Comparison of ENCODE assay signal across 27 cellular contexts in the genomic region with DNA sequence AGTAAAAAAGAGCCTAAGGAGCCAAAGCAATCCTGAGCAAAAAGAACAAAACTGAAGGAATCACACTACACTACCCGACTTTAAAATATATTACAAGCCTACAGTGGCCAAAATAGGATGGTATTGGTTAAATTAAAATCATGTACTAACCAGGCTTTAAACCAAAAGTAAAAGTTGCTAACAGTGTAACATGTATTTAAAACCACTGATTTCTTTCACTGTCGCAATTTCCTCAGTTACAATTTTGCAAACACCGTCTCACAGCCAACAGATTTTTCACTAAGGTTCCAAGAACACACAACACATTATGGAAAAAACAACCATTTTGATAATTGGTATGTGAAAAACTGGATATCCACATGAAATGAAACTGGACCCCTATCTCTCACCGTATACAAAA.
DNase-seq lines count a peak whose midpoint lies in the region; ATAC-seq and TF ChIP-seq lines count a peak whose summit lies in the region.
"Had no signal": no experiment of that assay in that cellular context is flagged by ENCODE, and none has a peak within 500 bp of the region (broad histone marks: within the 10 kb centered on the region; RNA-seq: fewer than 3 reads in every experiment).

No MANE protein-coding gene starts in this region.

- H3K27ac Mint-ChIP-seq in activated naive CD8-positive, alpha-beta T cell = peak overlapping the region; percentile 8
- H3K27ac Mint-ChIP-seq in activated naive CD8-positive, alpha-beta T cell treated with anti-CD3 and anti-CD28 coated beads for 36 hours = no peak overlapping the region
- peak overlapping the region; percentile 17 for H3K27ac Mint-ChIP-seq in chondrocyte (ENCODE audit: unreplicated experiment)
- no peak overlapping the region for H3K27ac Mint-ChIP-seq in stimulated activated effector memory CD8-positive, alpha-beta T cell treated with anti-CD3 and anti-CD28 coated beads, Interleukin-12 subunit alpha, Interleukin-12 subunit beta, amount 100 ng/mL, for 72 hours
- H3K27ac Mint-ChIP-seq: activated naive CD4-positive, alpha-beta T cell treated with anti-CD3 and anti-CD28 coated beads for 36 hours; brain had no signal

- no peak for DNase-seq in activated naive CD8-positive, alpha-beta T cell treated with anti-CD3 and anti-CD28 coated beads for 36 hours
- DNase-seq in NOMO-1 treated with dmso at 0.1 percent for 144 hours (lab: John Stamatoyannopoulos, UW; ENCODE audit: unreplicated experiment) (peak; percentile 67), chondrocyte (ENCODE audit: low spot score) (no peak), GM19240 (ENCODE audit: insufficient read length, low spot score) (no peak)
- DNase-seq in stimulated activated effector memory CD8-positive, alpha-beta T cell treated with anti-CD3 and anti-CD28 coated beads, Interleukin-12 subunit alpha, Interleukin-12 subunit beta, amount 100 ng/mL, for 72 hours (ENCODE audit: low spot score in 2 of 2) = no peak
- no peak for DNase-seq in effector CD8-positive, alpha-beta T cell (lab: John Stamatoyannopoulos, UW)
- DNase-seq: activated CD4-positive, alpha-beta T cell treated with anti-CD3 and anti-CD28 coated beads, Interleukin-2, amount 50 U/mL, for 1 hour; activated naive CD4-positive, alpha-beta T cell treated with anti-CD3 and anti-CD28 coated beads for 36 hours; C1 segment of cervical spinal cord; cortex of kidney; DMS153; IMR-90; lower lobe of right lung; NCI-H1694; NCI-H2171 treated with DMSO at 0.1 percent for 48 hours; NCI-H526; nucleus accumbens; PC-9; SIG-M5; spleen; stimulated activated CD4-positive, alpha-beta T cell treated with anti-CD3 and anti-CD28 coated beads, Interleukin-4, amount 100 ng/mL, for 24 hours; T-helper 2 cell; uterus had no signal

- TF ChIP-seq CTCF in chondrocyte (IDR thresholded peaks at IDR 0.05) = no peak

- H3K27me3 Mint-ChIP-seq in activated naive CD8-positive, alpha-beta T cell = no peaks in the 10 kb centered on the region
- no peaks in the 10 kb centered on the region for H3K27me3 Mint-ChIP-seq in activated naive CD8-positive, alpha-beta T cell treated with anti-CD3 and anti-CD28 coated beads for 36 hours
- no peaks in the 10 kb centered on the region for H3K27me3 Mint-ChIP-seq in chondrocyte (ENCODE audit: low read depth)
- H3K27me3 Mint-ChIP-seq: brain had no signal

- H3K9me3 Mint-ChIP-seq in activated naive CD8-positive, alpha-beta T cell (ENCODE audit: low read depth) = peaks cover 6% of the 10 kb centered on the region
- peaks cover 35% of the 10 kb centered on the region for H3K9me3 Mint-ChIP-seq in activated naive CD8-positive, alpha-beta T cell treated with anti-CD3 and anti-CD28 coated beads for 36 hours
- peaks cover 23% of the 10 kb centered on the region for H3K9me3 Mint-ChIP-seq in chondrocyte (ENCODE audit: low read depth)
- H3K9me3 Mint-ChIP-seq in stimulated activated effector memory CD8-positive, alpha-beta T cell treated with anti-CD3 and anti-CD28 coated beads, Interleukin-12 subunit alpha, Interleukin-12 subunit beta, amount 100 ng/mL, for 72 hours = peaks cover 3% of the 10 kb centered on the region

- peaks cover 49% of the 10 kb centered on the region for H3K4me1 Mint-ChIP-seq in activated naive CD8-positive, alpha-beta T cell (ENCODE audit: low read depth)
- peaks cover 43% of the 10 kb centered on the region for H3K4me1 Mint-ChIP-seq in activated naive CD8-positive, alpha-beta T cell treated with anti-CD3 and anti-CD28 coated beads for 36 hours
- peaks cover 39% of the 10 kb centered on the region for H3K4me1 Mint-ChIP-seq in chondrocyte (ENCODE audit: low read depth)
- H3K4me1 Mint-ChIP-seq in stimulated activated effector memory CD8-positive, alpha-beta T cell treated with anti-CD3 and anti-CD28 coated beads, Interleukin-12 subunit alpha, Interleukin-12 subunit beta, amount 100 ng/mL, for 72 hours = peaks cover 47% of the 10 kb centered on the region

- no peak overlapping the region for H3K4me3 Mint-ChIP-seq in activated naive CD8-positive, alpha-beta T cell
- no peak overlapping the region for H3K4me3 Mint-ChIP-seq in activated naive CD8-positive, alpha-beta T cell treated with anti-CD3 and anti-CD28 coated beads for 36 hours
- H3K4me3 Mint-ChIP-seq in chondrocyte (ENCODE audit: unreplicated experiment) = no peak overlapping the region
- peak overlapping the region; percentile 24 for H3K4me3 Mint-ChIP-seq in stimulated activated effector memory CD8-positive, alpha-beta T cell treated with anti-CD3 and anti-CD28 coated beads, Interleukin-12 subunit alpha, Interleukin-12 subunit beta, amount 100 ng/mL, for 72 hours
- H3K4me3 Mint-ChIP-seq: activated naive CD4-positive, alpha-beta T cell treated with anti-CD3 and anti-CD28 coated beads for 36 hours; brain had no signal

- ATAC-seq in stimulated activated effector memory CD8-positive, alpha-beta T cell treated with anti-CD3 and anti-CD28 coated beads, Interleukin-12 subunit alpha, Interleukin-12 subunit beta, amount 100 ng/mL, for 72 hours = no peak
- no peak for ATAC-seq in HG03571 (IDR thresholded peaks at IDR 0.05; ENCODE audit: unreplicated experiment)
- ATAC-seq: A549 had no signal

- peaks cover 15% of the 10 kb centered on the region for H3K36me3 Mint-ChIP-seq in activated naive CD8-positive, alpha-beta T cell
- peaks cover 41% of the 10 kb centered on the region for H3K36me3 Mint-ChIP-seq in activated naive CD8-positive, alpha-beta T cell treated with anti-CD3 and anti-CD28 coated beads for 36 hours
- peaks cover 11% of the 10 kb centered on the region for H3K36me3 Mint-ChIP-seq in chondrocyte (ENCODE audit: low read depth)
- H3K36me3 Mint-ChIP-seq in stimulated activated effector memory CD8-positive, alpha-beta T cell treated with anti-CD3 and anti-CD28 coated beads, Interleukin-12 subunit alpha, Interleukin-12 subunit beta, amount 100 ng/mL, for 72 hours = no peaks in the 10 kb centered on the region

Comparison
In these comparisons a context has a peak if more than half of its experiments do, and no peak if none do; other contexts are left out.
1. H3K27ac Mint-ChIP-seq: peak in activated naive CD8-positive, alpha-beta T cell (single experiment) and chondrocyte (single experiment); none in activated naive CD8-positive, alpha-beta T cell treated with anti-CD3 and anti-CD28 coated beads for 36 hours (single experiment) and stimulated activated effector memory CD8-positive, alpha-beta T cell treated with anti-CD3 and anti-CD28 coated beads, Interleukin-12 subunit alpha, Interleukin-12 subunit beta, amount 100 ng/mL, for 72 hours (single experiment).